Comparison of ENCODE assay signal across 9 cellular contexts in genomic region chr2:238158018-238158806, GRCh38. TPM values are rescaled to one million over a fixed set of nuclear protein-coding genes. Genes with fewer than 3 reads are reported as not detected.
DNase-seq lines count a peak whose midpoint lies in the region; ATAC-seq and TF ChIP-seq lines count a peak whose summit lies in the region.
"Had no signal": no experiment of that assay in that cellular context is flagged by ENCODE, and none has a peak within 500 bp of the region (broad histone marks: within the 10 kb centered on the region; RNA-seq: fewer than 3 reads in every experiment).

No MANE protein-coding gene starts in this region.

- no peak for ATAC-seq in effector memory CD8-positive, alpha-beta T cell (replicated peaks)
- ATAC-seq in GM19467 (IDR thresholded peaks at IDR 0.05; ENCODE audit: unreplicated experiment), result no peak

- DNase-seq in AG09309 (ENCODE audit: low read depth) (no peak), neural progenitor cell (ENCODE audit: low spot score) (no peak), NCI-H526 treated with DMSO at 0.1 percent for 48 hours (lab: John Stamatoyannopoulos, UW) (no peak), NCI-H1417 treated with DMSO at 0.1 percent for 48 hours (lab: John Stamatoyannopoulos, UW) (no peak), glomerular visceral epithelial cell (ENCODE audit: extremely low spot score) (no peak)
- DNase-seq in effector memory CD8-positive, alpha-beta T cell, result no peak

- no peak overlapping the region for H2AFZ ChIP-seq in neural progenitor cell (replicated peaks)

- H3K4me2 ChIP-seq in neural progenitor cell, result peak overlapping the region; percentile 70

- H3K36me3 Mint-ChIP-seq in effector memory CD8-positive, alpha-beta T cell (ENCODE audit: insufficient read depth), result peaks cover 3% of the 10 kb centered on the region
- no peaks in the 10 kb centered on the region for H3K36me3 Mint-ChIP-seq in neural progenitor cell

- peak overlapping the region; percentile 14 for H3K4me3 ChIP-seq in AG09309 (ENCODE audit: control insufficient read depth, low read depth, low read length)
- H3K4me3 ChIP-seq in neural progenitor cell, result peak overlapping the region; percentile 31

- no peak for TF ChIP-seq EP300 in Ishikawa (IDR thresholded peaks at IDR 0.05; ENCODE audit: borderline replicate concordance)

- no peaks in the 10 kb centered on the region for H3K9me3 ChIP-seq in neural progenitor cell (ENCODE audit: low read depth)
- H3K9me3 ChIP-seq: SJCRH30 had no signal

- TF ChIP-seq CTCF in AG09309 (IDR thresholded peaks at IDR 0.05; ENCODE audit: control insufficient read depth, insufficient read depth, low read depth, low read length, missing control alignments) (no peak), neural progenitor cell (IDR thresholded peaks at IDR 0.05) (no peak)

- H3K27me3 ChIP-seq in neural progenitor cell, result peaks cover 67% of the 10 kb centered on the region
- H3K27me3 ChIP-seq: SJCRH30 had no signal

- no peaks in the 10 kb centered on the region for H3K79me2 ChIP-seq in neural progenitor cell (ENCODE audit: low read depth)

- no peak for TF ChIP-seq RAD21 in Ishikawa (IDR thresholded peaks at IDR 0.05; ENCODE audit: low read depth)

- H3K27me3 Mint-ChIP-seq in effector memory CD8-positive, alpha-beta T cell, result peaks cover 17 to 29% of the 10 kb centered on the region in 2 donors
- peaks cover 27% of the 10 kb centered on the region for H3K27me3 Mint-ChIP-seq in neural progenitor cell (ENCODE audit: insufficient read depth, low read depth)

- H3F3A ChIP-seq in neural progenitor cell (ENCODE audit: low read depth), result peaks cover 12% of the 10 kb centered on the region

- H3K36me3 ChIP-seq in neural progenitor cell, result no peaks in the 10 kb centered on the region
- H3K36me3 ChIP-seq: SJCRH30 had no signal

- H3K9me3 Mint-ChIP-seq in effector memory CD8-positive, alpha-beta T cell, result no peaks in the 10 kb centered on the region
- peaks cover 3% of the 10 kb centered on the region for H3K9me3 Mint-ChIP-seq in neural progenitor cell

- H4K20me1 ChIP-seq in neural progenitor cell (ENCODE audit: low read depth), result peaks cover 28% of the 10 kb centered on the region

- peaks cover 7 to 12% of the 10 kb centered on the region in 2 donors for H3K4me1 Mint-ChIP-seq in effector memory CD8-positive, alpha-beta T cell (ENCODE audit: low read depth in 2 of 2)
- peaks cover 21% of the 10 kb centered on the region for H3K4me1 Mint-ChIP-seq in neural progenitor cell

- peak overlapping the region; percentile 43 to 65 for H3K4me3 Mint-ChIP-seq in effector memory CD8-positive, alpha-beta T cell
- peak overlapping the region; percentile 30 for H3K4me3 Mint-ChIP-seq in neural progenitor cell

- H3K4me1 ChIP-seq in neural progenitor cell, result peaks cover 11% of the 10 kb centered on the region

- H3K9ac ChIP-seq in neural progenitor cell, result no peak overlapping the region

- no peak overlapping the region for H3K27ac ChIP-seq in neural progenitor cell
- H3K27ac ChIP-seq: SJCRH30 had no signal

- H3K27ac Mint-ChIP-seq in effector memory CD8-positive, alpha-beta T cell, result no peak overlapping the region
- H3K27ac Mint-ChIP-seq in neural progenitor cell, result no peak overlapping the region

TF ChIP-seq in Ishikawa, 13 proteins besides CTCF, POLR2A, EP300 and RAD21:
- TF ChIP-seq TAF1 (IDR thresholded peaks at IDR 0.05; ENCODE audit: low read depth) (0 out of 2 replicates have a peak, but pooled peaks have one; percentile 10), ZBTB7A (IDR thresholded peaks at IDR 0.05; ENCODE audit: low read depth) (peak; percentile 85), FOXM1 (IDR thresholded peaks at IDR 0.05; ENCODE audit: borderline replicate concordance, low read depth) (no peak), TEAD4 (IDR thresholded peaks at IDR 0.05) (no peak), TCF12 (IDR thresholded peaks at IDR 0.05; ENCODE audit: low read depth) (no peak), CREB1 (IDR thresholded peaks at IDR 0.05; ENCODE audit: low read depth) (no peak)

RNA-seq across cellular contexts. Expression of gene ERFE, which starts 0.6 kb away (rescaled TPM):
- total RNA-seq in neural progenitor cell (ENCODE audit: low replicate concordance), result 0.09 TPM in 1 of 2 replicates, not detected in the other

RNA-seq across cellular contexts. Expression of gene KLHL30, which starts 19.7 kb away (rescaled TPM):
- total RNA-seq in neural progenitor cell (ENCODE audit: low replicate concordance), result 0.06 TPM in 1 of 2 replicates, not detected in the other

RNA-seq across cellular contexts. Expression of gene ILKAP, which starts 45.3 kb away (rescaled TPM):
- total RNA-seq in neural progenitor cell (ENCODE audit: low replicate concordance), result 19.0 and 24.7 TPM in 2 replicates

RNA-seq across cellular contexts. Expression of gene ESPNL, which starts 58.1 kb away (rescaled TPM):
- 0.58 and 0.59 TPM in 2 replicates for total RNA-seq in neural progenitor cell (ENCODE audit: low replicate concordance)
